In genomic region chr4:184473265-184473514, GRCh38 we compare ENCODE assay signal across 9 cellular contexts. TPM values are rescaled to one million over a fixed set of nuclear protein-coding genes. Genes with fewer than 3 reads are reported as not detected.
A peak's percentile ranks its signal among the peaks of the same experiment; 100 is the strongest.
DNase-seq lines count a peak whose midpoint lies in the region; ATAC-seq and TF ChIP-seq lines count a peak whose summit lies in the region.
"Had no signal": no experiment of that assay in that cellular context is flagged by ENCODE, and none has a peak within 500 bp of the region (broad histone marks: within the 10 kb centered on the region; RNA-seq: fewer than 3 reads in every experiment).

No MANE protein-coding gene starts in this region.

- H3K9me3 Mint-ChIP-seq in stimulated activated naive CD8-positive, alpha-beta T cell treated with anti-CD3 and anti-CD28 coated beads, Interleukin-15, amount 100 ng/mL, for 72 hours: no peaks in the 10 kb centered on the region
- H3K9me3 Mint-ChIP-seq: naive B cell had no signal

- H3K27me3 ChIP-seq in left lung (no peaks in the 10 kb centered on the region), aorta (ENCODE audit: control insufficient read depth in 1 of 2, insufficient read depth in 2 of 2, low read length in 1 of 2) (no peaks in the 10 kb centered on the region)

- H3K27ac Mint-ChIP-seq in stimulated activated naive CD8-positive, alpha-beta T cell treated with anti-CD3 and anti-CD28 coated beads, Interleukin-15, amount 100 ng/mL, for 72 hours: no peak overlapping the region

- 0 to 1% (median 0%) methylated on average over 17 to 37 of the region's 37 CpGs for WGBS in adipose tissue, 3 donors
- WGBS in aorta, 2 donors: 0% methylated on average over 7 to 37 of the region's 37 CpGs

- H3K27me3 Mint-ChIP-seq in stimulated activated naive CD8-positive, alpha-beta T cell treated with anti-CD3 and anti-CD28 coated beads, Interleukin-15, amount 100 ng/mL, for 72 hours: no peaks in the 10 kb centered on the region
- H3K27me3 Mint-ChIP-seq: naive B cell had no signal

- intact Hi-C loops in left lung (cut with DNase I) (loop anchor here in 1 of 2 donors (10.0 kb wide), 1 partner anchor 62 kb away; no protein-coding TSS in a partner anchor), aorta (cut with DNase I) (loop anchor here (1.0 to 10.0 kb wide), 7 partner anchors 65 to 208 kb away; partner anchors contain the start of genes CASP3 (in 1 of the 2) and PRIMPOL (in 1 of the 2))

- no peak for TF ChIP-seq CTCF in left lung (IDR thresholded peaks at IDR 0.05)

- H3K4me3 ChIP-seq in left lung (peak overlapping the region; percentile 68 to 87), aorta (ENCODE audit: low read length in 2 of 2) (peak overlapping the region; percentile 74 to 89)

- H3K36me3 ChIP-seq in left lung (peaks cover 0 to 11% of the 10 kb centered on the region in 2 donors), aorta (ENCODE audit: control insufficient read depth in 1 of 2, insufficient read depth in 2 of 2, low read length in 1 of 2) (no peaks in the 10 kb centered on the region)

- peak; percentile 22 for ATAC-seq in stimulated activated naive CD8-positive, alpha-beta T cell treated with anti-CD3 and anti-CD28 coated beads, Interleukin-15, amount 100 ng/mL, for 72 hours
- no peak for ATAC-seq in stimulated activated naive CD8-positive, alpha-beta T cell treated with anti-CD3 and anti-CD28 coated beads, Interleukin-15, Interleukin-2, amounts not matched to agents 100 U/mL and 50 U/mL, for 24 hours
- no peak for ATAC-seq in left lung
- no peak for ATAC-seq in aorta (ENCODE audit: low FRiP score)

- no peak for DNase-seq in stimulated activated naive CD8-positive, alpha-beta T cell treated with anti-CD3 and anti-CD28 coated beads, Interleukin-15, amount 100 ng/mL, for 72 hours
- no peak for DNase-seq in stimulated activated naive CD8-positive, alpha-beta T cell treated with anti-CD3 and anti-CD28 coated beads, Interleukin-15, Interleukin-2, amounts not matched to agents 100 U/mL and 50 U/mL, for 24 hours
- DNase-seq in left lung (no peak), aorta (peak in 1 of 2 donors; percentile 82), GF-D8 (lab: John Stamatoyannopoulos, UW) (no peak), NAMALWA (ENCODE audit: low spot score) (no peak), cerebellum (ENCODE audit: low spot score) (no peak)

- H3K4me3 Mint-ChIP-seq in stimulated activated naive CD8-positive, alpha-beta T cell treated with anti-CD3 and anti-CD28 coated beads, Interleukin-15, amount 100 ng/mL, for 72 hours: no peak overlapping the region

- peaks cover 62% of the 10 kb centered on the region for H3K4me1 Mint-ChIP-seq in stimulated activated naive CD8-positive, alpha-beta T cell treated with anti-CD3 and anti-CD28 coated beads, Interleukin-15, amount 100 ng/mL, for 72 hours

- H3K4me1 ChIP-seq in left lung (peaks cover 21 to 69% of the 10 kb centered on the region in 2 donors), aorta (ENCODE audit: control insufficient read depth in 1 of 2, insufficient read depth in 2 of 2, low read length in 2 of 2) (no peaks in the 10 kb centered on the region)

- H3K27ac ChIP-seq in adipose tissue (ENCODE audit: low read depth, low read length) (peak overlapping the region; percentile 95), left lung (peak overlapping the region; percentile 95 to 99), aorta (ENCODE audit: low read depth in 1 of 2, low read length in 2 of 2) (peak overlapping the region; percentile 91 to 99)

- no peaks in the 10 kb centered on the region for H3K9me3 ChIP-seq in left lung
- no peaks in the 10 kb centered on the region for H3K9me3 ChIP-seq in aorta (ENCODE audit: control insufficient read depth, low read length)

RNA-seq across cellular contexts. Expression of gene IRF2, which starts 1.2 kb away (rescaled TPM):
- 10 to 100 TPM; 12.6 to 22.8 (median 18.9) TPM for polyA plus RNA-seq in adipose tissue
- total RNA-seq in left lung: 10 to 100 TPM; 32.8 to 50.2 TPM
- total RNA-seq in aorta: 10 to 100 TPM; 37.1 to 49.4 TPM
- polyA plus RNA-seq in aorta: 10 to 100 TPM; 14.1 to 17.7 TPM
- total RNA-seq in cerebellum: 12.7 TPM
